Comparison of ENCODE assay signal across 24 cellular contexts in the genomic region with DNA sequence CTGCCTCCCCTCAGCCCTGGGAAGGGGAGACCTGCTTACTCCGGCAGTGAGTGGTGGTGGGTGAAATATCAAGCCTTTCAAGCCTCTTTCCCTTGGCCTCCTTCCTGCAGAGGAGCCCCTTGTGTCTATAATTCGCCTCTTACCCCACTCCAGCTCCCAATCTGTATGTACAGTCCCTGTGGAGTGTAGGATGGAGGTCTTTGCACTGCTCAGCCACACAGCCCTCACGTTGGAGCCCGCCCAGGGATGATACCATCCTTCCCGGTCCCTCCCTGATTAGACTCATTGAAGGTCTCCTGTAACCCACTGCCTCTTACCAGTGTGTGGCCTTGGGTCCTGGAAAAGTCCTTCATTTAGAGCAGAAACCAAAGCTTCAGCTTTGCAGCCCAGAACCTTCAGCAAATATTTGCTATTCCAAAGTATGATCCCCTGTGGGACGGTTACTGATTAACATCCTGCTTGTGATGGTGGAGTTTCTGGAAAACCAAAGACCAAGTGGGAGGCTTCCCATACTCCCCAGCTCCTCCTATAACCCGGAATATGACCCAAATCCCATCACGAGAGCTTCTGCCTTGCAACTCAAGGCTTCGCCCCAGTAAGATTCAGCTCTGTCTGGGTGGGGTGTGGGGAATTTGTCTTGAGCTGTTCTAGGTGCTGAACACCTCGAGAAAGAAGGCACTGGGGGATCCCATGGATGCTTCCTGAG. TPM values are rescaled to one million over a fixed set of nuclear protein-coding genes. Genes with fewer than 3 reads are reported as not detected.
"Had no signal": no experiment of that assay in that cellular context is flagged by ENCODE, and none has a peak within 500 bp of the region (broad histone marks: within the 10 kb centered on the region; RNA-seq: fewer than 3 reads in every experiment).

A gene with protein sequence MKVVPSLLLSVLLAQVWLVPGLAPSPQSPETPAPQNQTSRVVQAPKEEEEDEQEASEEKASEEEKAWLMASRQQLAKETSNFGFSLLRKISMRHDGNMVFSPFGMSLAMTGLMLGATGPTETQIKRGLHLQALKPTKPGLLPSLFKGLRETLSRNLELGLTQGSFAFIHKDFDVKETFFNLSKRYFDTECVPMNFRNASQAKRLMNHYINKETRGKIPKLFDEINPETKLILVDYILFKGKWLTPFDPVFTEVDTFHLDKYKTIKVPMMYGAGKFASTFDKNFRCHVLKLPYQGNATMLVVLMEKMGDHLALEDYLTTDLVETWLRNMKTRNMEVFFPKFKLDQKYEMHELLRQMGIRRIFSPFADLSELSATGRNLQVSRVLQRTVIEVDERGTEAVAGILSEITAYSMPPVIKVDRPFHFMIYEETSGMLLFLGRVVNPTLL (minus strand): TSS at position 397 of the 706 bp plus-strand sequence. CDS start 2,675 bp downstream, outside the sequence.

- H3K4me1 Mint-ChIP-seq: stimulated activated naive CD8-positive, alpha-beta T cell treated with anti-CD3 and anti-CD28 coated beads, Interleukin-15, amount 100 ng/mL, for 72 hours had no signal

- H3K9me3 Mint-ChIP-seq: dendritic cell treated with granulocyte-macrophage colony-stimulating factor and Interleukin-4, amounts not matched to agents 40 ng/mL and 50 ng/mL, for 4 days had no signal

- H3K4me1 ChIP-seq: adrenal gland, breast epithelium, esophagus muscularis mucosa, heart right ventricle, left lung, suprapubic skin had no signal

- H3K4me3 ChIP-seq: adrenal gland, breast epithelium, esophagus muscularis mucosa, heart right ventricle, left lung, suprapubic skin, transverse colon had no signal

- H3K4me3 Mint-ChIP-seq: dendritic cell treated with granulocyte-macrophage colony-stimulating factor and Interleukin-4, amounts not matched to agents 40 ng/mL and 50 ng/mL, for 4 days; stimulated activated naive CD8-positive, alpha-beta T cell treated with anti-CD3 and anti-CD28 coated beads, Interleukin-15, amount 100 ng/mL, for 72 hours had no signal

- H3K36me3 ChIP-seq: adrenal gland, breast epithelium, esophagus muscularis mucosa, heart right ventricle, left lung, suprapubic skin, transverse colon had no signal

- H3K9me3 ChIP-seq: adrenal gland, breast epithelium, esophagus muscularis mucosa, heart right ventricle, left lung, suprapubic skin, transverse colon had no signal

- H3K27ac ChIP-seq: adrenal gland, breast epithelium, esophagus muscularis mucosa, heart right ventricle, left lung, suprapubic skin, transverse colon had no signal

- FAIRE-seq: astrocyte, islet of Langerhans had no signal

- DNase-seq: activated CD4-positive, alpha-beta T cell treated with anti-CD3 and anti-CD28 coated beads, Interleukin-2, amount 50 U/mL, for 4 hours; activated CD4-positive, CD25-positive, alpha-beta regulatory T cell treated with anti-CD3 and anti-CD28 coated beads, Interleukin-2, amount 50 U/mL, for 72 hours; activated gamma-delta T cell; adrenal gland; effector CD8-positive, alpha-beta T cell; heart right ventricle; left lung; occipital lobe; stimulated activated naive CD8-positive, alpha-beta T cell treated with anti-CD3 and anti-CD28 coated beads, Interleukin-15, amount 100 ng/mL, for 72 hours; T-helper 1 cell; T-helper 9 cell; transverse colon had no signal

- H3K27me3 ChIP-seq: adrenal gland, breast epithelium, transverse colon had no signal

- H3K27ac Mint-ChIP-seq: activated naive CD4-positive, alpha-beta T cell treated with anti-CD3 and anti-CD28 coated beads, Interleukin-2, amount 50 U/mL, for 72 hours; dendritic cell treated with granulocyte-macrophage colony-stimulating factor and Interleukin-4, amounts not matched to agents 40 ng/mL and 50 ng/mL, for 4 days; stimulated activated naive CD8-positive, alpha-beta T cell treated with anti-CD3 and anti-CD28 coated beads, Interleukin-15, amount 100 ng/mL, for 72 hours had no signal

- ATAC-seq: activated naive CD4-positive, alpha-beta T cell treated with anti-CD3 and anti-CD28 coated beads, Interleukin-2, amount 50 U/mL, for 72 hours; heart right ventricle; left lung; stimulated activated naive CD8-positive, alpha-beta T cell treated with anti-CD3 and anti-CD28 coated beads, Interleukin-15, amount 100 ng/mL, for 72 hours had no signal

RNA-seq across cellular contexts. Expression of the gene that starts here (rescaled TPM):
- total RNA-seq: activated CD8-positive, alpha-beta memory T cell treated with anti-CD3 and anti-CD28 coated beads for 36 hours; activated naive CD4-positive, alpha-beta T cell treated with anti-CD3 and anti-CD28 coated beads, Interleukin-2, amount 50 U/mL, for 72 hours; adrenal gland; astrocyte; breast epithelium; cerebellum; esophagus muscularis mucosa; heart right ventricle; left lung; occipital lobe; posterior vena cava; skeletal muscle tissue had no signal
- polyA plus RNA-seq: heart right ventricle, neural cell had no signal
